ENCODE assay signal across 20 cellular contexts in the genomic region with DNA sequence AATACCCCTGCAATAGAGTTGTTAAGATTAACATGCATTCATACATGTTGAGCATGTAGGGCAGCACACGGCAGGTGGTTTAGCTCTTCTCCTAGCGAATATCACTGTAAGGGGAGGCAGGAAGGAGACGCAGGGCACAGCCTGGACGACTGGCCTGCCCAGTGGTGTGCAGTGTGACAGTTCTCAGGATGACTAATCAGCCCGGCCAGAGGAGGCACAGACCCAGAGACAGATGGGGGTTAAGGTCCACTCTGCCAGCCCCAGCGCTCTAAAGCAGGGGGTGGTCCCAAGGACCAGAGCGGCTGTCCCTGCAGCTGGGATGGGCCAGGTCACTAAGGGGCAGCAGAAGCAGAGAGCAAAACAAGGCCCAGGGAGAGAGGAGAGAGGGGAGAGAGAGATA.
DNase-seq lines count a peak whose midpoint lies in the region; ATAC-seq, FAIRE-seq and TF ChIP-seq lines count a peak whose summit lies in the region.
"Had no signal": no experiment of that assay in that cellular context is flagged by ENCODE, and none has a peak within 500 bp of the region (broad histone marks: within the 10 kb centered on the region; RNA-seq: fewer than 3 reads in every experiment).

No MANE protein-coding gene starts in this region.

- H3K4me1 Mint-ChIP-seq in neural progenitor cell (peaks cover 23% of the 10 kb centered on the region), MCF 10A (ENCODE audit: insufficient read depth, unreplicated experiment) (no peaks in the 10 kb centered on the region)
- peaks cover 15% of the 10 kb centered on the region for H3K4me1 Mint-ChIP-seq in stimulated activated naive CD8-positive, alpha-beta T cell treated with anti-CD3 and anti-CD28 coated beads, Interleukin-15, amount 100 ng/mL, for 72 hours

- H3K4me3 ChIP-seq in GM12878 (no peak overlapping the region), neural progenitor cell (no peak overlapping the region), psoas muscle (no peak overlapping the region)
- H3K4me3 ChIP-seq: PC-9 had no signal

- TF ChIP-seq RAD21 in GM12878 (IDR thresholded peaks at IDR 0.05; ENCODE audit: insufficient read depth, low read depth, low read length) = no peak

- H3K36me3 Mint-ChIP-seq in neural progenitor cell = peaks cover 18% of the 10 kb centered on the region
- peaks cover 11% of the 10 kb centered on the region for H3K36me3 Mint-ChIP-seq in MCF 10A (ENCODE audit: insufficient read depth, unreplicated experiment)

- no peak for TF ChIP-seq POLR2A in GM12878 (IDR thresholded peaks at IDR 0.05; ENCODE audit: low read depth, low read length)

- DNase-seq in GM12878 (ENCODE audit: low read depth, low spot score) (no peak), left lobe of liver (ENCODE audit: low spot score) (no peak), neural progenitor cell (ENCODE audit: low spot score) (no peak), MCF 10A (ENCODE audit: unreplicated experiment) (no peak), psoas muscle (no peak), RWPE1 (ENCODE audit: low spot score) (no peak)
- DNase-seq in stimulated activated naive CD8-positive, alpha-beta T cell treated with anti-CD3 and anti-CD28 coated beads, Interleukin-15, amount 100 ng/mL, for 72 hours = no peak
- DNase-seq: BE2C, DMS79, H9, IMR-90, NCI-H1105 treated with DMSO at 0.1 percent for 48 hours, NCI-H2029 treated with DMSO at 0.1 percent for 48 hours, NCI-H226, NCI-H510A treated with DMSO at 0.1 percent for 48 hours, NCI-H748 treated with DMSO at 0.1 percent for 48 hours, PC-9, SIG-M5 had no signal

- H3K27me3 ChIP-seq in GM12878 (replicated peaks in 1 of 2; ENCODE audit: control insufficient read depth in 2 of 2, insufficient read depth in 2 of 2, low read length in 1 of 2) (no peaks in the 10 kb centered on the region), neural progenitor cell (no peaks in the 10 kb centered on the region), psoas muscle (ENCODE audit: insufficient read depth in 3 of 3, low read length in 2 of 3) (no peaks in the 10 kb centered on the region)
- H3K27me3 ChIP-seq: BE2C had no signal

- TF ChIP-seq EP300 in GM12878 (IDR thresholded peaks at IDR 0.05; ENCODE audit: borderline replicate concordance in 1 of 2, control insufficient read depth in 1 of 2, low read depth in 2 of 2, low read length in 2 of 2) = no peak

- no peaks in the 10 kb centered on the region for H4K20me1 ChIP-seq in GM12878 (ENCODE audit: control insufficient read depth, insufficient read depth)
- H4K20me1 ChIP-seq in neural progenitor cell (ENCODE audit: low read depth) = peaks cover 12% of the 10 kb centered on the region

- H3K4me1 ChIP-seq in GM12878 (ENCODE audit: control insufficient read depth, insufficient read depth, low read length) (no peaks in the 10 kb centered on the region), neural progenitor cell (peaks cover 8% of the 10 kb centered on the region), psoas muscle (no peaks in the 10 kb centered on the region)
- H3K4me1 ChIP-seq: BE2C had no signal

- H3K79me2 ChIP-seq in GM12878 (ENCODE audit: control insufficient read depth, insufficient read depth, low read length) (no peaks in the 10 kb centered on the region), neural progenitor cell (ENCODE audit: low read depth) (peaks cover 63% of the 10 kb centered on the region)

- intact Hi-C loops in GM12878 (cut with micrococcal nuclease; ENCODE audit: unreplicated experiment) = no loop called here
- intact Hi-C loops in MCF 10A (cut with micrococcal nuclease) = no loop called here
- intact Hi-C loops in psoas muscle (cut with DNase I) = no loop called here

- SMC1A ChIA-PET in GM12878 (lab: Charles Lee; ENCODE audit: uncharacterized antibody, unreplicated experiment) = no interaction called here

- no TSS peak for BruUV-seq in GM12878 (replicated peaks; lab: Mats Ljungman, UMichigan)
- BruUV-seq in MCF 10A (replicated peaks; lab: Mats Ljungman, UMichigan) = no TSS peak

- no peaks in the 10 kb centered on the region for H3F3A ChIP-seq in neural progenitor cell (ENCODE audit: low read depth)

- peaks cover 2% of the 10 kb centered on the region for H3K27me3 Mint-ChIP-seq in neural progenitor cell (ENCODE audit: insufficient read depth, low read depth)
- no peaks in the 10 kb centered on the region for H3K27me3 Mint-ChIP-seq in stimulated activated naive CD8-positive, alpha-beta T cell treated with anti-CD3 and anti-CD28 coated beads, Interleukin-15, amount 100 ng/mL, for 72 hours
- H3K27me3 Mint-ChIP-seq in MCF 10A (ENCODE audit: insufficient read depth, unreplicated experiment) = no peaks in the 10 kb centered on the region

- H3K9me3 ChIP-seq in GM12878 (replicated peaks; ENCODE audit: control insufficient read depth, insufficient read depth, low read length) (no peaks in the 10 kb centered on the region), neural progenitor cell (ENCODE audit: low read depth) (no peaks in the 10 kb centered on the region), psoas muscle (no peaks in the 10 kb centered on the region)
- H3K9me3 ChIP-seq: BE2C had no signal

- WGBS in GM12878 (ENCODE audit: insufficient coverage, insufficient replicate concordance, low lambda C conversion rate, missing lambda C conversion rate) = 47% methylated on average over 7 of the region's 7 CpGs
- 72 to 79% (median 75%) methylated on average over 7 of the region's 7 CpGs for WGBS in psoas muscle, 3 donors

- FAIRE-seq in GM12878 (lab: Jason Lieb, UNC) = no peak
- FAIRE-seq: HTR-8/SVneo had no signal

- ATAC-seq in GM12878 = peak; percentile 20; the same call in 1 of the 3 replicates
- peak; percentile 60 for ATAC-seq in left lobe of liver
- peak; percentile 33 for ATAC-seq in stimulated activated naive CD8-positive, alpha-beta T cell treated with anti-CD3 and anti-CD28 coated beads, Interleukin-15, amount 100 ng/mL, for 72 hours
- no peak for ATAC-seq in psoas muscle

- H3K27ac Mint-ChIP-seq in neural progenitor cell (peak overlapping the region; percentile 58), MCF 10A (ENCODE audit: low read depth, unreplicated experiment) (no peak overlapping the region)
- no peak overlapping the region for H3K27ac Mint-ChIP-seq in stimulated activated naive CD8-positive, alpha-beta T cell treated with anti-CD3 and anti-CD28 coated beads, Interleukin-15, amount 100 ng/mL, for 72 hours
- H3K27ac Mint-ChIP-seq: H9 had no signal

- H3K9ac ChIP-seq in GM12878 (ENCODE audit: control insufficient read depth, insufficient read depth, low read length) (no peak overlapping the region), neural progenitor cell (no peak overlapping the region)
- H3K9ac ChIP-seq: KMS-11 had no signal

- H3K9me3 Mint-ChIP-seq in neural progenitor cell (peaks cover 3% of the 10 kb centered on the region), MCF 10A (ENCODE audit: unreplicated experiment) (no peaks in the 10 kb centered on the region)
- no peaks in the 10 kb centered on the region for H3K9me3 Mint-ChIP-seq in stimulated activated naive CD8-positive, alpha-beta T cell treated with anti-CD3 and anti-CD28 coated beads, Interleukin-15, amount 100 ng/mL, for 72 hours
- H3K9me3 Mint-ChIP-seq: H9 had no signal

- in situ Hi-C loops in GM12878 (cut with MboI) = no loop called here

- no peak for TF ChIP-seq CTCF in GM12878 (IDR thresholded peaks at IDR 0.05 in 2 of 3, conservative IDR thresholded peaks at IDR 0.05 in 1 of 3; ENCODE audit: control insufficient read depth in 2 of 3, extremely low read depth in 1 of 3, insufficient read depth in 1 of 3, low read depth in 3 of 3, low read length in 3 of 3)
- no peak for TF ChIP-seq CTCF in neural progenitor cell (IDR thresholded peaks at IDR 0.05)
- no peak for TF ChIP-seq CTCF in MCF 10A (IDR thresholded peaks at IDR 0.05; ENCODE audit: unreplicated experiment)
- TF ChIP-seq CTCF in psoas muscle (IDR thresholded peaks at IDR 0.05) = no peak
- no peak for TF ChIP-seq CTCF in RWPE1 (conservative IDR thresholded peaks at IDR 0.05; ENCODE audit: low read depth)

- H3K27ac ChIP-seq in GM12878 (ENCODE audit: control insufficient read depth, insufficient read depth) (no peak overlapping the region), neural progenitor cell (no peak overlapping the region), psoas muscle (no peak overlapping the region), RWPE1 (no peak overlapping the region)
- H3K27ac ChIP-seq: KMS-11, PC-9 had no signal

- CTCF ChIA-PET in GM12878 (lab: Yijun Ruan, JAX) (no interaction called here), MCF 10A (lab: Yijun Ruan, JAX) (interaction anchor here (0.6 kb wide), 1 partner anchor 14 kb away, joined by 4 read pairs; no protein-coding TSS in a partner anchor), RWPE1 (lab: Yijun Ruan, JAX) (no interaction called here)

- H3K4me3 Mint-ChIP-seq in neural progenitor cell = peak overlapping the region; percentile 1
- H3K4me3 Mint-ChIP-seq in stimulated activated naive CD8-positive, alpha-beta T cell treated with anti-CD3 and anti-CD28 coated beads, Interleukin-15, amount 100 ng/mL, for 72 hours = no peak overlapping the region
- no peak overlapping the region for H3K4me3 Mint-ChIP-seq in MCF 10A (ENCODE audit: unreplicated experiment)
- H3K4me3 Mint-ChIP-seq: H9 had no signal

- RAD21 ChIA-PET in GM12878 (lab: Charles Lee; ENCODE audit: unreplicated experiment) = no interaction called here

- H2AFZ ChIP-seq in GM12878 (ENCODE audit: control insufficient read depth, low read depth, low read length) (no peak overlapping the region), neural progenitor cell (replicated peaks) (no peak overlapping the region)
- H2AFZ ChIP-seq: PC-9 had no signal

- H3K36me3 ChIP-seq in GM12878 (ENCODE audit: control insufficient read depth in 2 of 2, insufficient read depth in 2 of 2, low read length in 1 of 2) = no peaks in the 10 kb centered on the region
- no peaks in the 10 kb centered on the region for H3K36me3 ChIP-seq in neural progenitor cell
- no peaks in the 10 kb centered on the region for H3K36me3 ChIP-seq in psoas muscle (ENCODE audit: insufficient read depth in 1 of 2, low read depth in 1 of 2)
- H3K36me3 ChIP-seq: BE2C had no signal

- POLR2A ChIA-PET in GM12878 (lab: Charles Lee) (no interaction called here), MCF 10A (lab: Yijun Ruan, JAX) (no interaction called here), RWPE1 (lab: Yijun Ruan, JAX; ENCODE audit: low non-redundant PET) (no interaction called here)

- H3K4me2 ChIP-seq in GM12878 (ENCODE audit: control insufficient read depth, insufficient read depth) (no peak overlapping the region), neural progenitor cell (no peak overlapping the region)
- H3K4me2 ChIP-seq: KMS-11, PC-9 had no signal

TF ChIP-seq in GM12878, 131 proteins besides CTCF, POLR2A, EP300 and RAD21:
- no peak for TF ChIP-seq EZH2 (IDR thresholded peaks at IDR 0.05; ENCODE audit: borderline replicate concordance, control insufficient read depth, low read depth, low read length)
- no peak for TF ChIP-seq MYC (IDR thresholded peaks at IDR 0.05; ENCODE audit: insufficient read depth, insufficient read length, insufficient replicate concordance, low read length, severe bottlenecking)
- TF ChIP-seq CBX5 (IDR thresholded peaks at IDR 0.05; ENCODE audit: low read depth) = no peak

Comparison
In these comparisons a context has a peak if more than half of its experiments do, and no peak if none do; other contexts are left out.
1. ATAC-seq: peak in GM12878 (single experiment), left lobe of liver (single experiment) and stimulated activated naive CD8-positive, alpha-beta T cell treated with anti-CD3 and anti-CD28 coated beads, Interleukin-15, amount 100 ng/mL, for 72 hours (single experiment); none in psoas muscle (0 of 4).